8 cellular contexts compared by ENCODE assay signal in the genomic region with DNA sequence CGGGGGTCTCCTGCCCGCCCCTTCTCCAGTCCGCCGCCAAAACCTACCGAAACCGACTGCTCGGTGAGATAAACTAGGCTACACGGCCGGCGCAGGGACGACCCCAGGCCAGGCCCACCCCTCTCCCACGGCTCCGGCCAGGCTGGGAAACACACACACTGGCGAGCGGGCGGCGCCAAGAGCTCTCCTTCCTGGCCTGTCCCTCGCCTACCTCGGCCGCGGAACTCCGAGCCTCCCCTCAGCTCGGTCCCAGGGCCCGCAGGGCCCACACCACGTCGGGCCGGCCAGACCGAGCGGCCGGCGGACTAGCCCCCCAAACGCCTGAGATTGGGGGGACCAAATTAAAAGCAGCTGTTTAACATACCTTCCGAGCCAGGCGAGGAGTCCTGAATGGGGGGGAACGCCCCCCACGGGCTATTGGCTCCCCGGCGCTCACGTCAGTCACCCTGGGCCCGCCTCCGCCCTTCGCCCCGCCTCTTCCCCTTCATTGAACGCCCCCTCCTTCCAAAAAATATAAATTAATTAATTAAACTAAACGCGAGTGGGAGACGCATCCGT. TPM values are rescaled to one million over a fixed set of nuclear protein-coding genes. Genes with fewer than 3 reads are reported as not detected.
DNase-seq lines count a peak whose midpoint lies in the region; ATAC-seq and TF ChIP-seq lines count a peak whose summit lies in the region.

No MANE protein-coding gene starts in this region.

- no peaks in the 10 kb centered on the region for H3K27me3 ChIP-seq in HUES6 (ENCODE audit: control insufficient read depth, insufficient read depth, low read length)

- no peaks in the 10 kb centered on the region for H3K9me3 ChIP-seq in HUES6 (ENCODE audit: control insufficient read depth, insufficient read depth, low read depth, low read length)

- H3K4me1 ChIP-seq in HUES6 (ENCODE audit: control insufficient read depth, insufficient read depth, low read length) = peaks cover 13% of the 10 kb centered on the region

- no peaks in the 10 kb centered on the region for H3K9me3 Mint-ChIP-seq in activated T-cell treated with anti-CD3 and anti-CD28 coated beads, Interleukin-2, amount 50 U/mL, for 4 hours

- no peaks in the 10 kb centered on the region for H3K36me3 Mint-ChIP-seq in activated T-cell treated with anti-CD3 and anti-CD28 coated beads, Interleukin-2, amount 50 U/mL, for 4 hours (ENCODE audit: insufficient read depth)

- H3K27ac ChIP-seq in HUES6 (ENCODE audit: low read depth, low read length) = peak overlapping the region; percentile 54; the same call in 1 of the 2 replicates

- H3K4me3 ChIP-seq in HUES6 (ENCODE audit: low read depth, low read length) = peak overlapping the region; percentile 91
- H3K4me3 ChIP-seq in epithelial cell of proximal tubule (ENCODE audit: low read depth, low read length) = peak overlapping the region; percentile 69

- DNase-seq in COLO668 (lab: John Stamatoyannopoulos, UW; ENCODE audit: unreplicated experiment) = peak; percentile 84
- DNase-seq in activated T-cell treated with anti-CD3 and anti-CD28 coated beads, Interleukin-2, amount 50 U/mL, for 4 hours = peak; percentile 85
- no peak for DNase-seq in epithelial cell of proximal tubule (ENCODE audit: low read depth)
- DNase-seq in mucosa of gallbladder (ENCODE audit: low spot score) = peak; percentile 86
- peak; percentile 72 to 75 for DNase-seq in stimulated activated CD8-positive, alpha-beta memory T cell treated with anti-CD3 and anti-CD28 coated beads, Interleukin-4, amount 100 ng/mL, for 1 hour (ENCODE audit: low read depth in 2 of 2, low spot score in 1 of 2)

- no peaks in the 10 kb centered on the region for H3K36me3 ChIP-seq in HUES6 (ENCODE audit: control insufficient read depth, insufficient read depth, low read length)

- no peaks in the 10 kb centered on the region for H3K27me3 Mint-ChIP-seq in activated T-cell treated with anti-CD3 and anti-CD28 coated beads, Interleukin-2, amount 50 U/mL, for 4 hours (ENCODE audit: low read depth)

- peaks cover 21% of the 10 kb centered on the region for H3K4me1 Mint-ChIP-seq in activated T-cell treated with anti-CD3 and anti-CD28 coated beads, Interleukin-2, amount 50 U/mL, for 4 hours (ENCODE audit: low read depth)

- ATAC-seq in activated T-cell treated with anti-CD3 and anti-CD28 coated beads, Interleukin-2, amount 50 U/mL, for 4 hours = peak in 1 of 2 donors; percentile 8
- ATAC-seq in HG03139 (IDR thresholded peaks at IDR 0.05; ENCODE audit: unreplicated experiment) = no peak

- peak overlapping the region; percentile 89 for H3K4me3 Mint-ChIP-seq in activated T-cell treated with anti-CD3 and anti-CD28 coated beads, Interleukin-2, amount 50 U/mL, for 4 hours

- no peak for TF ChIP-seq CTCF in epithelial cell of proximal tubule (conservative IDR thresholded peaks at IDR 0.05; ENCODE audit: low read depth, low read length)

- H3K9ac ChIP-seq in HUES6 (ENCODE audit: low read length) = peak overlapping the region; percentile 82

TF ChIP-seq in PFSK-1, 5 proteins besides CTCF, POLR2A, EP300 and RAD21:
- TF ChIP-seq POLR2AphosphoS5 (IDR thresholded peaks at IDR 0.05; ENCODE audit: low read depth, low read length) (peak; percentile 82; the same call in 1 of the 2 replicates), SIN3A (IDR thresholded peaks at IDR 0.05; ENCODE audit: borderline replicate concordance, insufficient read depth, low read length) (peak; percentile 66; the same call in 1 of the 2 replicates), FOXP2 (optimal IDR thresholded peaks at IDR 0.05; ENCODE audit: borderline replicate concordance, extremely low read depth, extremely low read length, insufficient read depth) (no peak)
- TF ChIP-seq, protein P1, sequence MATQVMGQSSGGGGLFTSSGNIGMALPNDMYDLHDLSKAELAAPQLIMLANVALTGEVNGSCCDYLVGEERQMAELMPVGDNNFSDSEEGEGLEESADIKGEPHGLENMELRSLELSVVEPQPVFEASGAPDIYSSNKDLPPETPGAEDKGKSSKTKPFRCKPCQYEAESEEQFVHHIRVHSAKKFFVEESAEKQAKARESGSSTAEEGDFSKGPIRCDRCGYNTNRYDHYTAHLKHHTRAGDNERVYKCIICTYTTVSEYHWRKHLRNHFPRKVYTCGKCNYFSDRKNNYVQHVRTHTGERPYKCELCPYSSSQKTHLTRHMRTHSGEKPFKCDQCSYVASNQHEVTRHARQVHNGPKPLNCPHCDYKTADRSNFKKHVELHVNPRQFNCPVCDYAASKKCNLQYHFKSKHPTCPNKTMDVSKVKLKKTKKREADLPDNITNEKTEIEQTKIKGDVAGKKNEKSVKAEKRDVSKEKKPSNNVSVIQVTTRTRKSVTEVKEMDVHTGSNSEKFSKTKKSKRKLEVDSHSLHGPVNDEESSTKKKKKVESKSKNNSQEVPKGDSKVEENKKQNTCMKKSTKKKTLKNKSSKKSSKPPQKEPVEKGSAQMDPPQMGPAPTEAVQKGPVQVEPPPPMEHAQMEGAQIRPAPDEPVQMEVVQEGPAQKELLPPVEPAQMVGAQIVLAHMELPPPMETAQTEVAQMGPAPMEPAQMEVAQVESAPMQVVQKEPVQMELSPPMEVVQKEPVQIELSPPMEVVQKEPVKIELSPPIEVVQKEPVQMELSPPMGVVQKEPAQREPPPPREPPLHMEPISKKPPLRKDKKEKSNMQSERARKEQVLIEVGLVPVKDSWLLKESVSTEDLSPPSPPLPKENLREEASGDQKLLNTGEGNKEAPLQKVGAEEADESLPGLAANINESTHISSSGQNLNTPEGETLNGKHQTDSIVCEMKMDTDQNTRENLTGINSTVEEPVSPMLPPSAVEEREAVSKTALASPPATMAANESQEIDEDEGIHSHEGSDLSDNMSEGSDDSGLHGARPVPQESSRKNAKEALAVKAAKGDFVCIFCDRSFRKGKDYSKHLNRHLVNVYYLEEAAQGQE (IDR thresholded peaks at IDR 0.05; ENCODE audit: insufficient read depth in 1 of 2, low read depth in 2 of 2, low read length in 2 of 2) = peak in 1 of 2 experiments; percentile 9; a peak in 1 of 4 replicates

RNA-seq across cellular contexts. Expression of gene SIN3A, which starts 4.0 kb away (rescaled TPM):
- polyA plus RNA-seq in PFSK-1 (2012; ENCODE audit: insufficient read length, low read depth) = 28.4 TPM
- 10 to 100 TPM; 77.8 to 79.2 (median 78.8) TPM for total RNA-seq in activated T-cell treated with anti-CD3 and anti-CD28 coated beads, Interleukin-2, amount 50 U/mL, for 4 hours
- total RNA-seq in epithelial cell of proximal tubule = 26.2 and 33.4 TPM in 2 replicates
- total RNA-seq in mucosa of gallbladder = 65.5 TPM
